In genomic region chr2:37215255-37215654, GRCh38 we compare ENCODE assay signal across 16 cellular contexts. TPM values are rescaled to one million over a fixed set of nuclear protein-coding genes. Genes with fewer than 3 reads are reported as not detected.
DNase-seq lines count a peak whose midpoint lies in the region; ATAC-seq and TF ChIP-seq lines count a peak whose summit lies in the region.
"Had no signal": no experiment of that assay in that cellular context is flagged by ENCODE, and none has a peak within 500 bp of the region (broad histone marks: within the 10 kb centered on the region; RNA-seq: fewer than 3 reads in every experiment).

No MANE protein-coding gene starts in this region.

- peak overlapping the region; percentile 20 for H3K27ac ChIP-seq in foreskin keratinocyte
- H3K27ac ChIP-seq: gastroesophageal sphincter, VCaP had no signal

- no peaks in the 10 kb centered on the region for H3K9me3 ChIP-seq in T-helper 17 cell (ENCODE audit: control insufficient read depth, low read length, poor library complexity, severe bottlenecking)
- H3K9me3 ChIP-seq: gastroesophageal sphincter had no signal

- no peak for ATAC-seq in natural killer cell treated with Interleukin-12 subunit alpha and Interleukin-12 subunit beta and Interleukin-15 and Interleukin-18, amount 100 ng/mL, for 72 hours
- no peak for ATAC-seq in natural killer cell
- ATAC-seq in T-helper 17 cell, result no peak
- no peak for ATAC-seq in foreskin keratinocyte
- no peak for ATAC-seq in Right ventricle myocardium superior (ENCODE audit: poor library complexity)
- no peak for ATAC-seq in HG03571 (IDR thresholded peaks at IDR 0.05; ENCODE audit: unreplicated experiment)
- no peak for ATAC-seq in GM18861 (IDR thresholded peaks at IDR 0.05; ENCODE audit: unreplicated experiment)
- no peak for ATAC-seq in GM18498 (IDR thresholded peaks at IDR 0.05; ENCODE audit: unreplicated experiment)
- ATAC-seq: gastroesophageal sphincter had no signal

- H3K9me3 Mint-ChIP-seq in natural killer cell treated with Interleukin-12 subunit alpha and Interleukin-12 subunit beta and Interleukin-15 and Interleukin-18, amount 100 ng/mL, for 72 hours, result no peaks in the 10 kb centered on the region
- no peaks in the 10 kb centered on the region for H3K9me3 Mint-ChIP-seq in natural killer cell

- peaks cover 6% of the 10 kb centered on the region for H3K4me1 ChIP-seq in foreskin keratinocyte

- peaks cover 30% of the 10 kb centered on the region for H3K36me3 Mint-ChIP-seq in natural killer cell treated with Interleukin-12 subunit alpha and Interleukin-12 subunit beta and Interleukin-15 and Interleukin-18, amount 100 ng/mL, for 72 hours
- H3K36me3 Mint-ChIP-seq in natural killer cell (peaks cover 25% of the 10 kb centered on the region), T-helper 17 cell (ENCODE audit: low read depth) (peaks cover 12% of the 10 kb centered on the region)

- no peak overlapping the region for H3K4me3 Mint-ChIP-seq in natural killer cell treated with Interleukin-12 subunit alpha and Interleukin-12 subunit beta and Interleukin-15 and Interleukin-18, amount 100 ng/mL, for 72 hours
- H3K4me3 Mint-ChIP-seq in natural killer cell (no peak overlapping the region), T-helper 17 cell (no peak overlapping the region)

- H3K27me3 Mint-ChIP-seq in natural killer cell treated with Interleukin-12 subunit alpha and Interleukin-12 subunit beta and Interleukin-15 and Interleukin-18, amount 100 ng/mL, for 72 hours, result no peaks in the 10 kb centered on the region
- no peaks in the 10 kb centered on the region for H3K27me3 Mint-ChIP-seq in natural killer cell (ENCODE audit: low read depth in 2 of 2)
- no peaks in the 10 kb centered on the region for H3K27me3 Mint-ChIP-seq in T-helper 17 cell

- DNase-seq in natural killer cell treated with Interleukin-12 subunit alpha and Interleukin-12 subunit beta and Interleukin-15 and Interleukin-18, amount 100 ng/mL, for 72 hours (ENCODE audit: low spot score), result no peak
- DNase-seq in natural killer cell (no peak), T-helper 17 cell (no peak), foreskin keratinocyte (no peak), Right ventricle myocardium superior (no peak)
- DNase-seq: aorta, C1 segment of cervical spinal cord, NCI-H1930 had no signal

- intact Hi-C loops in natural killer cell (cut with micrococcal nuclease), result no loop called here
- intact Hi-C loops in Right ventricle myocardium superior (cut with DNase I), result no loop called here

- no peaks in the 10 kb centered on the region for H3K27me3 ChIP-seq in foreskin keratinocyte
- H3K27me3 ChIP-seq: gastroesophageal sphincter had no signal

- TF ChIP-seq CTCF in natural killer cell (IDR thresholded peaks at IDR 0.05) (no peak), foreskin keratinocyte (conservative IDR thresholded peaks at IDR 0.05) (no peak)

- H3K27ac Mint-ChIP-seq in natural killer cell treated with Interleukin-12 subunit alpha and Interleukin-12 subunit beta and Interleukin-15 and Interleukin-18, amount 100 ng/mL, for 72 hours, result peak overlapping the region; percentile 14 to 41
- H3K27ac Mint-ChIP-seq in natural killer cell (no peak overlapping the region), T-helper 17 cell (peak overlapping the region; percentile 45)

- peaks cover 0 to 3% of the 10 kb centered on the region in 2 donors for H3K4me1 Mint-ChIP-seq in natural killer cell treated with Interleukin-12 subunit alpha and Interleukin-12 subunit beta and Interleukin-15 and Interleukin-18, amount 100 ng/mL, for 72 hours (ENCODE audit: low read depth in 2 of 2)
- H3K4me1 Mint-ChIP-seq in natural killer cell (no peaks in the 10 kb centered on the region), T-helper 17 cell (peaks cover 3% of the 10 kb centered on the region)

RNA-seq across cellular contexts. Expression of gene CEBPZ, which starts 16.1 kb away (rescaled TPM):
- 10 to 100 TPM; 35.3 to 74.0 TPM for total RNA-seq in natural killer cell treated with Interleukin-12 subunit alpha and Interleukin-12 subunit beta and Interleukin-15 and Interleukin-18, amount 100 ng/mL, for 72 hours
- total RNA-seq in natural killer cell (10 to 100 TPM; 51.0 to 58.1 (median 54.5) TPM), T-helper 17 cell (10 to 100 TPM; 39.8 to 72.2 TPM), foreskin keratinocyte (58.3 and 65.0 TPM in 2 replicates), Right ventricle myocardium superior (30.1 TPM)
- 50.2 and 56.3 TPM in 2 replicates for polyA plus RNA-seq in foreskin keratinocyte

RNA-seq across cellular contexts. Expression of gene NDUFAF7, which starts 16.2 kb away (rescaled TPM):
- 10 to 100 TPM; 20.5 to 24.3 TPM for total RNA-seq in natural killer cell treated with Interleukin-12 subunit alpha and Interleukin-12 subunit beta and Interleukin-15 and Interleukin-18, amount 100 ng/mL, for 72 hours
- 10 to 100 TPM; 13.4 to 24.1 (median 19.7) TPM for total RNA-seq in natural killer cell
- total RNA-seq in T-helper 17 cell, result 10 to 100 TPM; 22.3 to 23.2 TPM
- total RNA-seq in foreskin keratinocyte, result 11.7 and 12.0 TPM in 2 replicates
- 7.4 and 8.7 TPM in 2 replicates for polyA plus RNA-seq in foreskin keratinocyte
- total RNA-seq in Right ventricle myocardium superior, result 23.0 TPM

RNA-seq across cellular contexts. Expression of gene CEBPZOS, which starts 19.0 kb away (rescaled TPM):
- 10 to 100 TPM; 32.6 to 37.9 TPM for total RNA-seq in natural killer cell treated with Interleukin-12 subunit alpha and Interleukin-12 subunit beta and Interleukin-15 and Interleukin-18, amount 100 ng/mL, for 72 hours
- total RNA-seq in natural killer cell, result 10 to 100 TPM; 30.3 to 37.0 (median 30.9) TPM
- total RNA-seq in T-helper 17 cell, result 10 to 100 TPM; 23.2 to 24.1 TPM
- 22.7 and 22.9 TPM in 2 replicates for total RNA-seq in foreskin keratinocyte
- 27.5 and 31.4 TPM in 2 replicates for polyA plus RNA-seq in foreskin keratinocyte
- total RNA-seq in Right ventricle myocardium superior, result 57.8 TPM

RNA-seq across cellular contexts. Expression of gene SULT6B1, which starts 26.8 kb away (rescaled TPM):
- not detected for total RNA-seq in natural killer cell treated with Interleukin-12 subunit alpha and Interleukin-12 subunit beta and Interleukin-15 and Interleukin-18, amount 100 ng/mL, for 72 hours
- total RNA-seq in natural killer cell (not detected), T-helper 17 cell (not detected), foreskin keratinocyte (not detected in 2 replicates), Right ventricle myocardium superior (not detected)
- polyA plus RNA-seq in foreskin keratinocyte, result not detected in 2 replicates
- total RNA-seq: aorta, gastroesophageal sphincter, mononuclear cell, urinary bladder had no signal
- polyA plus RNA-seq: aorta, keratinocyte, urinary bladder had no signal

RNA-seq across cellular contexts. Expression of gene EIF2AK2, which starts 58.5 kb away (rescaled TPM):
- 10 to 100 TPM; 37.7 to 40.1 TPM for total RNA-seq in natural killer cell treated with Interleukin-12 subunit alpha and Interleukin-12 subunit beta and Interleukin-15 and Interleukin-18, amount 100 ng/mL, for 72 hours
- total RNA-seq in natural killer cell (10 to 100 TPM; 29.9 to 47.3 (median 43.9) TPM), T-helper 17 cell (10 to 100 TPM; 27.0 to 40.3 TPM), foreskin keratinocyte (81.2 and 81.3 TPM in 2 replicates), Right ventricle myocardium superior (17.5 TPM)
- polyA plus RNA-seq in foreskin keratinocyte, result 16.4 and 21.0 TPM in 2 replicates

Comparison
In these comparisons a context has a peak if more than half of its experiments do, and no peak if none do; other contexts are left out.
1. H3K27ac Mint-ChIP-seq: peak in natural killer cell treated with Interleukin-12 subunit alpha and Interleukin-12 subunit beta and Interleukin-15 and Interleukin-18, amount 100 ng/mL, for 72 hours (2 of 2) and T-helper 17 cell (single experiment); none in natural killer cell (0 of 2).